Comparison of ENCODE assay signal across 8 cellular contexts in genomic region chr1:113811888-113812660, GRCh38. TPM values are rescaled to one million over a fixed set of nuclear protein-coding genes. Genes with fewer than 3 reads are reported as not detected.
A peak's percentile ranks its signal among the peaks of the same experiment; 100 is the strongest.
DNase-seq lines count a peak whose midpoint lies in the region; ATAC-seq lines count a peak whose summit lies in the region.

Gene RSBN1, minus strand, starts transcription at chr1:113812476. Its CDS starts 64 bp downstream, at chr1:113812412.

- H3K4me3 ChIP-seq in effector memory CD4-positive, alpha-beta T cell (ENCODE audit: insufficient read depth, low read depth, low read length, poor library complexity, severe bottlenecking) = peak within 1 kb of the TSS; percentile 77

- H3K27me3 Mint-ChIP-seq in memory B cell = no peaks in the 10 kb centered on the region

- peaks cover 3% of the 10 kb centered on the region for H3K36me3 ChIP-seq in effector memory CD4-positive, alpha-beta T cell (ENCODE audit: control insufficient read depth, insufficient read depth, low read length)

- peak; percentile 87 for DNase-seq in COLO829 (ENCODE audit: low spot score)
- peak; percentile 99 for DNase-seq in HT1080 (ENCODE audit: low read depth)
- peak; percentile 98 for DNase-seq in NOMO-1 treated with DMSO at 0.1 percent for 48 hours (lab: John Stamatoyannopoulos, UW; ENCODE audit: unreplicated experiment)
- DNase-seq in activated CD8-positive, alpha-beta memory T cell treated with anti-CD3 and anti-CD28 coated beads for 4 hours (ENCODE audit: low read depth in 2 of 2) = peak; percentile 92 to 96
- peak; percentile 97 to 99 (median 99) for DNase-seq in effector memory CD4-positive, alpha-beta T cell
- peak; percentile 93 to 96 for DNase-seq in memory B cell (ENCODE audit: low spot score in 2 of 2)
- DNase-seq in stimulated activated CD8-positive, alpha-beta memory T cell treated with anti-CD3 and anti-CD28 coated beads, Interleukin-12 subunit alpha, Interleukin-12 subunit beta, amount 100 ng/mL, for 24 hours (ENCODE audit: extremely low read depth) = peak; percentile 90

- H3K4me1 Mint-ChIP-seq in memory B cell = peaks cover 26% of the 10 kb centered on the region

- H3K27me3 ChIP-seq in effector memory CD4-positive, alpha-beta T cell (replicated peaks; ENCODE audit: control insufficient read depth, insufficient read depth, low read length, poor library complexity, severe bottlenecking) = no peaks in the 10 kb centered on the region

- H3K36me3 Mint-ChIP-seq in memory B cell = peaks cover 8% of the 10 kb centered on the region

- peak within 1 kb of the TSS; percentile 96 for H3K27ac Mint-ChIP-seq in memory B cell

- ATAC-seq in GM21360 (IDR thresholded peaks at IDR 0.05; ENCODE audit: unreplicated experiment) = peak; percentile 86
- peak; percentile 85 for ATAC-seq in memory B cell (ENCODE audit: low read depth)

- no peaks in the 10 kb centered on the region for H3K9me3 ChIP-seq in effector memory CD4-positive, alpha-beta T cell (ENCODE audit: control insufficient read depth, low read length)

- peak within 1 kb of the TSS; percentile 93 for H3K4me3 Mint-ChIP-seq in memory B cell

- no peaks in the 10 kb centered on the region for H3K9me3 Mint-ChIP-seq in memory B cell

- peak within 1 kb of the TSS; percentile 95 for H3K27ac ChIP-seq in effector memory CD4-positive, alpha-beta T cell (ENCODE audit: insufficient read depth, low read length, poor library complexity, severe bottlenecking)

- H3K4me1 ChIP-seq in effector memory CD4-positive, alpha-beta T cell (ENCODE audit: control insufficient read depth, insufficient read depth, low read length, poor library complexity, severe bottlenecking) = peaks cover 7% of the 10 kb centered on the region

RNA-seq across cellular contexts. Expression of gene RSBN1, which starts in this region (rescaled TPM):
- 5.7 and 9.9 TPM in 2 replicates for total RNA-seq in HT1080 (2014; rRNA removed; shearing (Covaris generic))
- polyA plus RNA-seq in HT1080 (2015; cell fraction: cytosol; rRNA removed) = 4.8 and 6.1 TPM in 2 replicates
- polyA plus RNA-seq in HT1080 (2015; cell fraction: nucleus; rRNA removed) = 11.1 and 11.7 TPM in 2 replicates

Comparison
In these comparisons a context has a peak if more than half of its experiments do, and no peak if none do; other contexts are left out.
1. Peak in every context shown above with its lines: DNase-seq, ATAC-seq, H3K4me3 ChIP-seq and H3K27ac ChIP-seq.